17 cellular contexts compared by ENCODE assay signal in genomic region chr19:41411094-41411493, GRCh38. TPM values are rescaled to one million over a fixed set of nuclear protein-coding genes. Genes with fewer than 3 reads are reported as not detected.
"Had no signal": no experiment of that assay in that cellular context is flagged by ENCODE, and none has a peak within 500 bp of the region (broad histone marks: within the 10 kb centered on the region; RNA-seq: fewer than 3 reads in every experiment).

No MANE protein-coding gene starts in this region.

- H3K27ac ChIP-seq: colonic mucosa, foreskin keratinocyte, suprapubic skin, WERI-Rb-1 had no signal

- H3K4me3 ChIP-seq: colonic mucosa, skin epidermis, suprapubic skin had no signal

- H3K4me1 ChIP-seq: colonic mucosa had no signal

- H3K9me3 ChIP-seq: colonic mucosa, suprapubic skin had no signal

- H3K36me3 ChIP-seq: colonic mucosa, WERI-Rb-1 had no signal

- ATAC-seq: activated CD8-positive, alpha-beta memory T cell treated with anti-CD3 and anti-CD28 coated beads, Interleukin-2, amount 10 ng/mL, durations not matched to agents 7 days and 5 days; foreskin keratinocyte; naive thymus-derived CD8-positive, alpha-beta T cell had no signal

- DNase-seq: activated CD4-positive, alpha-beta memory T cell treated with anti-CD3 and anti-CD28 coated beads for 36 hours; activated CD8-positive, alpha-beta memory T cell treated with anti-CD3 and anti-CD28 coated beads, Interleukin-2, amount 10 ng/mL, durations not matched to agents 7 days and 5 days; activated T-cell treated with anti-CD3 and anti-CD28 coated beads, Interleukin-2, amount 50 U/mL, for 1 hour; central memory CD4-positive, alpha-beta T cell; colonic mucosa; foreskin keratinocyte; naive thymus-derived CD8-positive, alpha-beta T cell; retina; stimulated activated CD4-positive, alpha-beta T cell treated with anti-CD3 and anti-CD28 coated beads, Interleukin-15, amount 100 ng/mL, for 24 hours; stimulated activated CD4-positive, alpha-beta T cell treated with anti-CD3 and anti-CD28 coated beads, Interleukin-4, amount 100 ng/mL, for 1 hour; stimulated activated naive CD4-positive, alpha-beta T cell treated with Interleukin-2 at 50 U/mL for 16 hours; trophoblast cell; WERI-Rb-1 had no signal

- H3K27me3 ChIP-seq: colonic mucosa, foreskin keratinocyte, suprapubic skin had no signal

RNA-seq across cellular contexts. Expression of gene ERICH4, which starts 31.9 kb away (rescaled TPM):
- total RNA-seq: activated CD4-positive, alpha-beta memory T cell treated with anti-CD3 and anti-CD28 coated beads for 36 hours; activated CD8-positive, alpha-beta memory T cell treated with anti-CD3 and anti-CD28 coated beads, Interleukin-2, amount 10 ng/mL, durations not matched to agents 7 days and 5 days; activated T-helper 2 cell treated with anti-CD3 and anti-CD28 coated beads, Interferon-gamma antibody, Interleukin-2, Interleukin-4, amounts not matched to agents 10 μg/mL and 5 μg/mL and 100 μg/mL, durations not matched to agents 14 hours and 24 hours and 36 hours; colonic mucosa; foreskin keratinocyte; mucosa of gallbladder; naive thymus-derived CD8-positive, alpha-beta T cell; suprapubic skin had no signal
- polyA plus RNA-seq: foreskin keratinocyte; naive thymus-derived CD8-positive, alpha-beta T cell had no signal
